Comparison of ENCODE assay signal across 22 cellular contexts in genomic region chr12:25903603-25904245, GRCh38.
"Had no signal": no experiment of that assay in that cellular context is flagged by ENCODE, and none has a peak within 500 bp of the region (broad histone marks: within the 10 kb centered on the region; RNA-seq: fewer than 3 reads in every experiment).

No MANE protein-coding gene starts in this region.

- H3K36me3 ChIP-seq: prostate gland, right atrium auricular region, suprapubic skin, transverse colon, WERI-Rb-1 had no signal

- H3K4me1 Mint-ChIP-seq: neural crest cell had no signal

- DNase-seq: activated CD4-positive, alpha-beta T cell treated with anti-CD3 and anti-CD28 coated beads for 1 hour; activated CD8-positive, alpha-beta memory T cell treated with anti-CD3 and anti-CD28 coated beads for 24 hours; activated CD8-positive, alpha-beta memory T cell treated with anti-CD3 and anti-CD28 coated beads, Interleukin-2, amount 50 U/mL, for 48 hours; activated gamma-delta T cell; activated T-cell treated with anti-CD3 and anti-CD28 coated beads, Interleukin-2, amount 50 U/mL, for 72 hours; amygdala; body of pancreas; caudate nucleus; dorsolateral prefrontal cortex; stimulated activated CD4-positive, alpha-beta T cell treated with anti-CD3 and anti-CD28 coated beads, Interleukin-2, amount 100 ng/mL, for 48 hours; transverse colon; WERI-Rb-1 had no signal

- H3K27me3 ChIP-seq: body of pancreas, foreskin keratinocyte, right atrium auricular region, suprapubic skin, transverse colon had no signal

- H3K27me3 Mint-ChIP-seq: stimulated activated naive CD8-positive, alpha-beta T cell treated with anti-CD3 and anti-CD28 coated beads, Interleukin-15, Interleukin-2, amounts not matched to agents 100 ng/mL and 50 ng/mL, for 24 hours had no signal

- H3K9me3 Mint-ChIP-seq: activated naive CD4-positive, alpha-beta T cell treated with anti-CD3 and anti-CD28 coated beads, Interleukin-2, amount 50 U/mL, for 72 hours; activated T-cell treated with anti-CD3 and anti-CD28 coated beads, Interleukin-2, amount 50 U/mL, for 72 hours; neural crest cell; stimulated activated naive CD8-positive, alpha-beta T cell treated with anti-CD3 and anti-CD28 coated beads, Interleukin-15, Interleukin-2, amounts not matched to agents 100 ng/mL and 50 ng/mL, for 24 hours; T-helper 1 cell treated with Interleukin-12 subunit alpha and Interleukin-12 subunit beta and Interleukin-4 antibody, amounts not matched to agents 30 μg/mL and 1 μg/mL, for 36 hours had no signal

- H3K4me3 Mint-ChIP-seq: activated T-cell treated with anti-CD3 and anti-CD28 coated beads, Interleukin-2, amount 50 U/mL, for 72 hours; neural crest cell; stimulated activated naive CD8-positive, alpha-beta T cell treated with anti-CD3 and anti-CD28 coated beads, Interleukin-15, Interleukin-2, amounts not matched to agents 100 ng/mL and 50 ng/mL, for 24 hours; T-helper 1 cell treated with Interleukin-12 subunit alpha and Interleukin-12 subunit beta and Interleukin-4 antibody, amounts not matched to agents 30 μg/mL and 1 μg/mL, for 36 hours had no signal

- H3K4me3 ChIP-seq: body of pancreas, dorsolateral prefrontal cortex, lung, prostate gland, right atrium auricular region, skin epidermis, suprapubic skin, transverse colon had no signal

- H3K36me3 Mint-ChIP-seq: activated naive CD4-positive, alpha-beta T cell treated with anti-CD3 and anti-CD28 coated beads, Interleukin-2, amount 50 U/mL, for 72 hours had no signal

- H3K27ac Mint-ChIP-seq: activated T-cell treated with anti-CD3 and anti-CD28 coated beads, Interleukin-2, amount 50 U/mL, for 72 hours; stimulated activated naive CD8-positive, alpha-beta T cell treated with anti-CD3 and anti-CD28 coated beads, Interleukin-15, Interleukin-2, amounts not matched to agents 100 ng/mL and 50 ng/mL, for 24 hours; T-helper 1 cell treated with Interleukin-12 subunit alpha and Interleukin-12 subunit beta and Interleukin-4 antibody, amounts not matched to agents 30 μg/mL and 1 μg/mL, for 36 hours had no signal

- H3K27ac ChIP-seq: body of pancreas, dorsolateral prefrontal cortex, foreskin keratinocyte, prostate gland, right atrium auricular region, skin epidermis, suprapubic skin, transverse colon, WERI-Rb-1 had no signal

- H3K4me1 ChIP-seq: body of pancreas, foreskin keratinocyte, prostate gland, right atrium auricular region, suprapubic skin, transverse colon had no signal
